In the genomic region with DNA sequence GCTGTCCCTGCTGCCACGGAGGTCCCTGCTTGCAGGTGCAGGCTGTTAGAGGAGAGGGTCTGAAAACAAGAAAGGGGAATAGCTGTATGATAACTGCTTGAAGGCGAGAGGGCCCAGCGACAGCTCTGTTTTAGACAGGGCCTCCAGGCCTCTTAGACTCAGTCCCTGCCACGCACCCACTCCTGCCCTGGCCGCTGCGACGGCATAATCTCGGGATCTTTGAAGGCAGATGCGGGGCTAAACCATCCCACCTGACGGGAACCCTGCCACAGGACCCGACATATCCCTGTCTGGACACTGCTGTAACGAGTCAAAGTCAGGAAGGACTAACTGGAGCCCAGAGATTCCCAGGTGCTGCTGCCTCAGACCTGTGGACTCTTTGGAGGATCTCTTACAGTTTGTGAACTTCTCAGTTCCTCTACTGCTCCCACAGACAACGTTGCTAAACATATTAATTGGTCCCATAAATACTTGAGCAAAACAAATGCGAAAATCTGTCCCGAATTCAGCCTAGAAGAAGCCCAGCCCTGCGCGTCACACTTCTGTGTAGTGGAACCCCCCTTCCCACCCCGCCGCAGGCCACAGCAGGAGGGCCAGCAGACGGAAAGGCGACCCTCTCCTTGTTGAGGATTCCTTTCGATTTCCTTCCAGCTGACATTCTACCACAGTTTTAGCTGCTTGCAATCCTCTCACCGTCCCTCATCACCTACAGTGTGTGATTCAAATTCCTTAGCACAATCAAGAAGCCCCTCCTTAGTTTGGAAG, we compare ENCODE assay signal across 7 cellular contexts. TPM values are rescaled to one million over a fixed set of nuclear protein-coding genes. Genes with fewer than 3 reads are reported as not detected.
DNase-seq lines count a peak whose midpoint lies in the region; ATAC-seq and TF ChIP-seq lines count a peak whose summit lies in the region.

No MANE protein-coding gene starts in this region.

- TF ChIP-seq POLR2A in Peyer's patch (IDR thresholded peaks at IDR 0.05) (peak in 1 of 2 donors; percentile 18), erythroblast (IDR thresholded peaks at IDR 0.05; ENCODE audit: low read length) (no peak)

- peaks cover 4 to 42% (median 18%) of the 10 kb centered on the region in 4 donors for H3K4me1 ChIP-seq in Peyer's patch

- H3K4me1 Mint-ChIP-seq in natural killer cell treated with Interleukin-12 subunit alpha and Interleukin-12 subunit beta and Interleukin-15 and Interleukin-18, amount 100 ng/mL, for 72 hours (ENCODE audit: low read depth in 2 of 2): peaks cover 41 to 42% of the 10 kb centered on the region in 2 donors

- peak overlapping the region; percentile 95 for H3K4me3 Mint-ChIP-seq in natural killer cell treated with Interleukin-12 subunit alpha and Interleukin-12 subunit beta and Interleukin-15 and Interleukin-18, amount 100 ng/mL, for 72 hours

- no peaks in the 10 kb centered on the region for H3K27me3 ChIP-seq in Peyer's patch

- no peak for TF ChIP-seq CTCF in Peyer's patch (IDR thresholded peaks at IDR 0.05)

- peaks cover 0 to 7% (median 0%) of the 10 kb centered on the region in 3 donors for H3K36me3 ChIP-seq in Peyer's patch

- peaks cover 5% of the 10 kb centered on the region for H3K36me3 Mint-ChIP-seq in natural killer cell treated with Interleukin-12 subunit alpha and Interleukin-12 subunit beta and Interleukin-15 and Interleukin-18, amount 100 ng/mL, for 72 hours

- H3K27me3 Mint-ChIP-seq in natural killer cell treated with Interleukin-12 subunit alpha and Interleukin-12 subunit beta and Interleukin-15 and Interleukin-18, amount 100 ng/mL, for 72 hours: no peaks in the 10 kb centered on the region

- DNase-seq in Peyer's patch (no peak), erythroblast (lab: John Stamatoyannopoulos, UW) (peak; percentile 43 to 53), mucosa of gallbladder (ENCODE audit: low spot score) (no peak), T-helper 9 cell (no peak)
- DNase-seq in natural killer cell treated with Interleukin-12 subunit alpha and Interleukin-12 subunit beta and Interleukin-15 and Interleukin-18, amount 100 ng/mL, for 72 hours (ENCODE audit: low spot score): no peak

- ATAC-seq in GM18499 (IDR thresholded peaks at IDR 0.05; ENCODE audit: insufficient read depth, unreplicated experiment) (peak; percentile 5), HG02610 (IDR thresholded peaks at IDR 0.05; ENCODE audit: unreplicated experiment) (peak; percentile 8)
- ATAC-seq in natural killer cell treated with Interleukin-12 subunit alpha and Interleukin-12 subunit beta and Interleukin-15 and Interleukin-18, amount 100 ng/mL, for 72 hours: peak in 1 of 2 donors; percentile 0

- peak overlapping the region; percentile 87 to 100 (median 95) for H3K4me3 ChIP-seq in Peyer's patch

- peak overlapping the region; percentile 85 to 89 for H3K27ac Mint-ChIP-seq in natural killer cell treated with Interleukin-12 subunit alpha and Interleukin-12 subunit beta and Interleukin-15 and Interleukin-18, amount 100 ng/mL, for 72 hours

- no peaks in the 10 kb centered on the region for H3K9me3 ChIP-seq in Peyer's patch

- H3K27ac ChIP-seq in Peyer's patch: peak overlapping the region; percentile 74 to 97 (median 91)

- no peaks in the 10 kb centered on the region for H3K9me3 Mint-ChIP-seq in natural killer cell treated with Interleukin-12 subunit alpha and Interleukin-12 subunit beta and Interleukin-15 and Interleukin-18, amount 100 ng/mL, for 72 hours

RNA-seq across cellular contexts. Expression of a gene that starts 1.0 kb away (rescaled TPM):
- total RNA-seq in Peyer's patch: 10 to 100 TPM; 19.3 to 26.0 (median 22.5) TPM
- total RNA-seq in natural killer cell treated with Interleukin-12 subunit alpha and Interleukin-12 subunit beta and Interleukin-15 and Interleukin-18, amount 100 ng/mL, for 72 hours: 10 to 100 TPM; 23.9 to 30.7 TPM
- 20.3 TPM for total RNA-seq in mucosa of gallbladder

RNA-seq across cellular contexts. Expression of a gene that starts 38.3 kb away (rescaled TPM):
- total RNA-seq in Peyer's patch (10 to 100 TPM in 2 of 4 donors, 1 to 10 TPM in 2; 5.0 to 11.4 (median 10.1) TPM), mucosa of gallbladder (20.6 TPM)
- 1 to 10 TPM; 1.9 to 3.0 TPM for total RNA-seq in natural killer cell treated with Interleukin-12 subunit alpha and Interleukin-12 subunit beta and Interleukin-15 and Interleukin-18, amount 100 ng/mL, for 72 hours

Comparison
In these comparisons a context has a peak if more than half of its experiments do, and no peak if none do; other contexts are left out.
1. DNase-seq: peak in erythroblast (2 of 2); none in Peyer's patch (0 of 3), natural killer cell treated with Interleukin-12 subunit alpha and Interleukin-12 subunit beta and Interleukin-15 and Interleukin-18, amount 100 ng/mL, for 72 hours (single experiment), mucosa of gallbladder (single experiment) and T-helper 9 cell (single experiment).